ENCODE assay signal across 10 cellular contexts in the genomic region with DNA sequence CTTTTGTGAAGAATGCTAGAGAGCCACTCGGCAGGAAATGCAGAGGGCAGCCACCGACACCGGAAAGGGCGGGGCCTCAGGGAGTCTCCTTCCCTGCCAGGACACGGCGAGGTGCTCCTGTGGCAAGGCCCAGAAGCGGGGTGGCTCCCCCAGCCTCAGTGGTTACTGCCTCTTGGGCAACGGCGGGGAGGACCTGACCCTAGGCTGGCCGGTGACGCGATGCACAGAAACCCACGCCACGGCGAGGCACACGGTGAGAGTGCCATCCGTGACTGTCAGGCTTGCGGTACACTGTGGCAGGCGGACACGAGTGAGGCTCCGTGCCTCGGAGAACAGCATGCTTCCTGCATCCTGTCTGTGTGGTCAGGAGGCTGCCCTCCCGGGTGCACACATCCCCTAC. TPM values are rescaled to one million over a fixed set of nuclear protein-coding genes. Genes with fewer than 3 reads are reported as not detected.
DNase-seq lines count a peak whose midpoint lies in the region; ATAC-seq and TF ChIP-seq lines count a peak whose summit lies in the region.
"Had no signal": no experiment of that assay in that cellular context is flagged by ENCODE, and none has a peak within 500 bp of the region (broad histone marks: within the 10 kb centered on the region; RNA-seq: fewer than 3 reads in every experiment).

No MANE protein-coding gene starts in this region.

- peak overlapping the region in 4 of 8 donors; percentile 23 to 51 (median 46) for H3K4me3 Mint-ChIP-seq in naive B cell

- peak; percentile 18 to 34 for DNase-seq in activated CD4-positive, alpha-beta T cell treated with anti-CD3 and anti-CD28 coated beads for 24 hours (ENCODE audit: low read depth in 2 of 2)
- DNase-seq in activated T-helper 9 cell treated with anti-CD3 and anti-CD28 coated beads, Interleukin-2, amount 50 U/mL, for 16 hours (ENCODE audit: low read depth): peak; percentile 33
- DNase-seq in naive B cell (no peak), GM19240 (ENCODE audit: insufficient read length, low spot score) (no peak), GM13976 (ENCODE audit: low spot score) (no peak)
- peak; percentile 46 for DNase-seq in stimulated activated naive CD4-positive, alpha-beta T cell treated with Interleukin-2 at 50 U/mL for 16 hours (lab: John Stamatoyannopoulos, UW)
- DNase-seq: DMS79, SHP77 treated with DMSO at 0.1 percent for 48 hours had no signal

- no peaks in the 10 kb centered on the region for H3K9me3 Mint-ChIP-seq in naive B cell

- no peaks in the 10 kb centered on the region for H3K27me3 Mint-ChIP-seq in naive B cell

- H3K27ac Mint-ChIP-seq in naive B cell: peak overlapping the region in 5 of 6 donors; percentile 43 to 82 (median 55)

- no peak for TF ChIP-seq CTCF in GM13976 (IDR thresholded peaks at IDR 0.05; ENCODE audit: borderline replicate concordance, control extremely low read depth, extremely low read depth, insufficient read depth, missing control alignments)

- H3K36me3 Mint-ChIP-seq in naive B cell: peaks cover 32 to 46% of the 10 kb centered on the region in 2 donors

- ATAC-seq in naive B cell (ENCODE audit: low read depth in 2 of 2) (peak; percentile 28 to 50), GM21737 (IDR thresholded peaks at IDR 0.05; ENCODE audit: unreplicated experiment) (no peak), GM18870 (IDR thresholded peaks at IDR 0.05; ENCODE audit: unreplicated experiment) (no peak)

- in situ Hi-C loops in GM13976 (cut with MboI; ENCODE audit: low sequenced_read_pairs, unreplicated experiment): no loop called here

- peaks cover 0 to 4% (median 0%) of the 10 kb centered on the region in 3 donors for H3K4me1 Mint-ChIP-seq in naive B cell

RNA-seq across cellular contexts. Expression of a gene that starts 47.8 kb away (rescaled TPM):
- 1 to 10 TPM; 1.6 to 3.6 (median 2.6) TPM for polyA plus RNA-seq in naive B cell (ENCODE audit: low read depth in 6 of 6)

Comparison
In these comparisons a context has a peak if more than half of its experiments do, and no peak if none do; other contexts are left out.
1. DNase-seq: peak in activated CD4-positive, alpha-beta T cell treated with anti-CD3 and anti-CD28 coated beads for 24 hours (2 of 2), activated T-helper 9 cell treated with anti-CD3 and anti-CD28 coated beads, Interleukin-2, amount 50 U/mL, for 16 hours (single experiment) and stimulated activated naive CD4-positive, alpha-beta T cell treated with Interleukin-2 at 50 U/mL for 16 hours (single experiment); none in naive B cell (single experiment), GM19240 (single experiment) and GM13976 (single experiment).
2. ATAC-seq: peak in naive B cell (2 of 2); none in GM21737 (single experiment) and GM18870 (single experiment).